ENCODE assay signal across 8 cellular contexts in the genomic region with DNA sequence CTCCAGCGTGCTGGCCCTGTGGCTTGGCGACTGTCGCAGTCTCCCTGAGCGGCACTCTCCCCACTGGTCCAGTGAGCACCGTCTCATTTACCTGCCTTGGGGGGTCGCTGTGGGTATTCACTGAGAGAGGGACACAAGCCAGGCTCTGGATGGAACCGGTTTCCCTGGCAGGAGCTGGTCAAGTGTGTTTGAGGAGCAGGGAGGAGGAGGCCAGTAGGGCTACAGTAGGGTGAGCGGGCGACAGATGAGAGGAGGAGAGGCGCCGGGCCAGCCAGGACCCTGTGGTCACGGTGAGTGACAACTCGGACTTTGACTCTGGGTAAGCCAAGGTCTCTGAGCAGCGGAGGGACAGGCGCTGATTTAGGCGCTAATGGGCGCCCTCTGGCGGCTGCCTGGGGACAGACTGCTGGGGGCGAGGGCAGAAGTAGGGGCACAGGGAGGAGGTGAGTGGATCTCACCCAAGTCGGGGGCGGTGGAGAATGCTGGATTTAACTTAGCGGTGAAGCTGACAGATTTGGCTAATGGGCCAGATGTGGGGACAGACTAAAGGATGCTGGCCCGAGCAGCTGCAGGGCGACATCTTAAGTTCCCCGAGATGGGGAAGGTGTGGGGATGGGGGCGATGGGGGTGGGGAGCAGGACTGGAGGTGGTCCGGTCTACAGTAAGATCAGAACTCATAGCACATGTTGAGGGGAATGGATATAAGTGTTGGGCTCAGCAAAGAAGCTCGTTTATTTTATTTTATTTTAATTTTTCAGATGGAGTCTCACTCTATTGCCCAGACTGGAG. TPM values are rescaled to one million over a fixed set of nuclear protein-coding genes. Genes with fewer than 3 reads are reported as not detected.
DNase-seq lines count a peak whose midpoint lies in the region; ATAC-seq, FAIRE-seq and TF ChIP-seq lines count a peak whose summit lies in the region.

No MANE protein-coding gene starts in this region.

- CTCF ChIA-PET in A549 (lab: Yijun Ruan, JAX) (interaction anchor here (0.5 to 21.2 kb wide), 53 partner anchors 2 to 889 kb away, joined by 3 to 326 read pairs (median 5); a partner anchor contains a TSS), HepG2 (lab: Yijun Ruan, JAX; ENCODE audit: low intra/inter-chr PET ratio, low total read pairs) (interaction anchor here (0.7 to 1.6 kb wide), 3 partner anchors 8 to 102 kb away, joined by 3 to 6 read pairs (median 5); no protein-coding TSS in a partner anchor)

- FAIRE-seq in A549 (lab: Jason Lieb, UNC) (no peak), HepG2 (lab: Jason Lieb, UNC) (peak; percentile 86)

- DNase-seq in A549 (ENCODE audit: low read depth in 1 of 2, low spot score in 1 of 2) (peak; percentile 87 to 97), NCI-H510A treated with DMSO at 0.1 percent for 48 hours (lab: John Stamatoyannopoulos, UW) (peak; percentile 94), coronary artery (ENCODE audit: low spot score) (no peak), HepG2 (ENCODE audit: low spot score) (peak; percentile 92)
- DNase-seq in activated CD4-positive, alpha-beta T cell treated with anti-CD3 and anti-CD28 coated beads for 48 hours, result peak; percentile 84
- DNase-seq in stimulated activated CD4-positive, alpha-beta T cell treated with anti-CD3 and anti-CD28 coated beads, Interleukin-4, amount 100 ng/mL, for 4 hours, result peak; percentile 68 to 75

- TF ChIP-seq RAD21 in A549 (conservative IDR thresholded peaks at IDR 0.05 in 1 of 2, IDR thresholded peaks at IDR 0.05 in 1 of 2), result peak; percentile 64 to 65
- TF ChIP-seq RAD21 in HepG2 (CRISPR knock-in tag; IDR thresholded peaks at IDR 0.05), result peak; percentile 87

- H3K27me3 ChIP-seq in HepG2 (ENCODE audit: control insufficient read depth in 1 of 2, insufficient read depth in 2 of 2, low read length in 2 of 2), result no peaks in the 10 kb centered on the region; a peak in 1 of 5 replicates

- peak; percentile 47 to 53 for ATAC-seq in A549
- ATAC-seq in HepG2, result peak; percentile 85
- no peak for ATAC-seq in HG02870 (IDR thresholded peaks at IDR 0.05; ENCODE audit: unreplicated experiment)

- TF ChIP-seq CTCF in A549 (IDR thresholded peaks at IDR 0.05) (peak; percentile 94), coronary artery (IDR thresholded peaks at IDR 0.05) (peak; percentile 82), HepG2 (CRISPR knock-in tag; IDR thresholded peaks at IDR 0.05) (peak; percentile 95)

- H3K4me1 ChIP-seq in A549, result peaks cover 11% of the 10 kb centered on the region
- peaks cover 25% of the 10 kb centered on the region for H3K4me1 ChIP-seq in HepG2 (ENCODE audit: insufficient read depth, low read length)

- H3K27ac ChIP-seq in A549 (peak overlapping the region; percentile 57 to 80; a peak in 5 of 6 replicates), coronary artery (peak overlapping the region in 1 of 2 donors; percentile 74), HepG2 (ENCODE audit: extremely low read length, insufficient read depth, low read length) (peak overlapping the region; percentile 88)

- H3K9ac ChIP-seq in HepG2 (ENCODE audit: insufficient read depth, low read depth, low read length), result peak overlapping the region; percentile 54

- BruUV-seq in HepG2 (replicated peaks; lab: Mats Ljungman, UMichigan), result no TSS peak

- peak overlapping the region; percentile 29 for H2AFZ ChIP-seq in HepG2 (ENCODE audit: low read length)

- H3K4me3 ChIP-seq in A549 (no peak overlapping the region), coronary artery (peak overlapping the region; percentile 47), HepG2 (replicated peaks in 1 of 3; ENCODE audit: insufficient read depth in 1 of 3, low read depth in 2 of 3, low read length in 3 of 3) (peak overlapping the region; percentile 24 to 65 (median 51); a peak in 5 of 6 replicates)

- in situ Hi-C loops in HepG2 (cut with HindIII; ENCODE audit: extremely low pct_ligation_motif_present, low pct_unique_long_range_greater_than_20kb), result loop anchor here (5.0 to 10.0 kb wide), 2 partner anchors 78 to 175 kb away; a partner anchor contains a TSS

- TF ChIP-seq EP300 in A549 (IDR thresholded peaks at IDR 0.05), result no peak
- TF ChIP-seq EP300 in HepG2 (IDR thresholded peaks at IDR 0.05; ENCODE audit: low read depth in 2 of 2, low read length in 2 of 2), result peak in 1 of 2 experiments; percentile 5; a peak in 1 of 4 replicates
- TF ChIP-seq EP300 in HepG2 (CRISPR knock-in tag; IDR thresholded peaks at IDR 0.05; ENCODE audit: borderline replicate concordance), result peak; percentile 62; the same call in 1 of the 2 replicates

- intact Hi-C loops in HepG2 (cut with micrococcal nuclease; ENCODE audit: unreplicated experiment), result loop anchor here (2.0 kb wide), 1 partner anchor 160 kb away; a partner anchor contains a TSS

- WGBS in A549 (ENCODE audit: missing lambda C conversion rate), result 21% methylated on average over 27 of the region's 28 CpGs
- 31% methylated on average over 19 of the region's 28 CpGs for WGBS in HepG2 (ENCODE audit: low lambda C conversion rate)

- H3K4me2 ChIP-seq in A549 (peak overlapping the region; percentile 76), HepG2 (ENCODE audit: low read depth, low read length) (peak overlapping the region; percentile 83)

- TF ChIP-seq POLR2A in A549 (IDR thresholded peaks at IDR 0.05; ENCODE audit: low read length) (no peak), GM19099 (IDR thresholded peaks at IDR 0.05; ENCODE audit: extremely low read depth, insufficient read length, low read depth) (peak; percentile 17), HepG2 (IDR thresholded peaks at IDR 0.05; ENCODE audit: insufficient read depth in 1 of 2, low read depth in 2 of 2, low read length in 2 of 2) (peak; percentile 56 to 76; a peak in 3 of 4 replicates)

- POLR2A ChIA-PET in A549 (lab: Yijun Ruan, JAX) (interaction anchor here (1.9 kb wide), 2 partner anchors 31 to 32 kb away, joined by 4 to 5 read pairs; a partner anchor contains a TSS), HepG2 (lab: Yijun Ruan, JAX) (interaction anchor here (1.0 to 1.8 kb wide), 5 partner anchors 8 to 82 kb away, joined by 3 to 10 read pairs (median 5); a partner anchor contains a TSS)

- H3K9me3 ChIP-seq in A549 (no peaks in the 10 kb centered on the region), HepG2 (ENCODE audit: low read length) (no peaks in the 10 kb centered on the region)

- no peaks in the 10 kb centered on the region for H4K20me1 ChIP-seq in HepG2 (ENCODE audit: insufficient read depth, low read length)

- peaks cover 1 to 6% of the 10 kb centered on the region in 2 experiments; a peak in 3 of 5 replicates for H3K36me3 ChIP-seq in HepG2 (replicated peaks in 1 of 2; ENCODE audit: control insufficient read depth in 1 of 2, insufficient read depth in 2 of 2, low read length in 2 of 2)

- H3K79me2 ChIP-seq in HepG2 (ENCODE audit: insufficient read depth, low read length), result peaks cover 4% of the 10 kb centered on the region

RNA-seq across cellular contexts. Expression of a gene that starts 4.7 kb away (rescaled TPM):
- 440 and 504 TPM in 2 replicates for polyA plus RNA-seq in A549 (2011; rRNA removed)
- polyA plus RNA-seq in A549 (2012; cell fraction: cytosol; rRNA removed), result 1,179 and 1,259 TPM in 2 replicates
- 1,370 and 1,606 TPM in 2 replicates for polyA plus RNA-seq in A549 (2012; cell fraction: nucleus; rRNA removed)
- 488 to 516 TPM (median 500 TPM) in 3 replicates for polyA plus RNA-seq in A549 (2017; fragmentation: RNase III; extraction: RNeasy Plus Mini Kit Qiagen cat#74134 plus additional on column Dnase treatment)
- 965 and 1,007 TPM in 2 replicates for polyA minus RNA-seq in A549 (2011; rRNA and poly(A)+ RNA removed)
- 324 and 372 TPM in 2 replicates for total RNA-seq in HepG2 (2016; rRNA removed; fragmentation: Illumina TruSeq; extraction: Trizol)
- 103 and 108 TPM in 2 replicates for total RNA-seq in HepG2 (2016; cell fraction: cytosol; rRNA removed; fragmentation: Illumina TruSeq; extraction: Trizol; ENCODE audit: low read depth)
- 334 and 405 TPM in 2 replicates for total RNA-seq in HepG2 (2016; cell fraction: insoluble cytoplasmic fraction; rRNA removed; fragmentation: Illumina TruSeq; extraction: Trizol)
- total RNA-seq in HepG2 (2016; cell fraction: membrane; rRNA removed; fragmentation: Illumina TruSeq; extraction: Trizol), result 115 and 120 TPM in 2 replicates
- 123 and 139 TPM in 2 replicates for total RNA-seq in HepG2 (2016; cell fraction: nucleus; rRNA removed; fragmentation: Illumina TruSeq; extraction: Trizol)
- polyA plus RNA-seq in HepG2 (2011; rRNA removed), result 374 and 400 TPM in 2 replicates
- polyA plus RNA-seq in HepG2 (2011; cell fraction: cytosol; rRNA removed), result 396 and 593 TPM in 2 replicates
- 354 and 430 TPM in 2 replicates for polyA plus RNA-seq in HepG2 (2011; cell fraction: nucleus; rRNA removed)
- polyA plus RNA-seq in HepG2 (2012), result 181 and 214 TPM in 2 replicates
- 80.1 and 82.6 TPM in 2 replicates for polyA plus RNA-seq in HepG2 (2016; cell fraction: cytosol; fragmentation: Illumina TruSeq; extraction: Trizol; ENCODE audit: low read depth)
- 379 and 381 TPM in 2 replicates for polyA plus RNA-seq in HepG2 (2016; cell fraction: insoluble cytoplasmic fraction; fragmentation: Illumina TruSeq; extraction: Trizol; ENCODE audit: low read depth)
- 86.8 and 91.7 TPM in 2 replicates for polyA plus RNA-seq in HepG2 (2016; cell fraction: membrane; fragmentation: Illumina TruSeq; extraction: Trizol; ENCODE audit: low read depth)
- polyA plus RNA-seq in HepG2 (2016; cell fraction: nucleus; fragmentation: Illumina TruSeq; extraction: Trizol; ENCODE audit: insufficient read depth, low read depth), result 224 and 236 TPM in 2 replicates
- 504 and 617 TPM in 2 replicates for polyA minus RNA-seq in HepG2 (2011; rRNA and poly(A)+ RNA removed; ENCODE audit: low replicate concordance)
- 158 and 170 TPM in 2 replicates for polyA minus RNA-seq in HepG2 (2011; cell fraction: cytosol; rRNA and poly(A)+ RNA removed)
- polyA minus RNA-seq in HepG2 (2011; cell fraction: nucleus; rRNA and poly(A)+ RNA removed), result 133 and 141 TPM in 2 replicates

RNA-seq across cellular contexts. Expression of a gene that starts 6.6 kb away (rescaled TPM):
- polyA plus RNA-seq in A549 (2011; rRNA removed), result 26.6 and 29.2 TPM in 2 replicates
- polyA plus RNA-seq in A549 (2012; cell fraction: cytosol; rRNA removed), result 108 and 134 TPM in 2 replicates
- 106 and 112 TPM in 2 replicates for polyA plus RNA-seq in A549 (2012; cell fraction: nucleus; rRNA removed)
- 47.8 to 53.0 TPM (median 48.6 TPM) in 3 replicates for polyA plus RNA-seq in A549 (2017; fragmentation: RNase III; extraction: RNeasy Plus Mini Kit Qiagen cat#74134 plus additional on column Dnase treatment)
- 10.0 and 18.9 TPM in 2 replicates for polyA minus RNA-seq in A549 (2011; rRNA and poly(A)+ RNA removed)
- total RNA-seq in HepG2 (2016; rRNA removed; fragmentation: Illumina TruSeq; extraction: Trizol), result 32.6 and 40.8 TPM in 2 replicates
- 40.5 and 48.9 TPM in 2 replicates for total RNA-seq in HepG2 (2016; cell fraction: cytosol; rRNA removed; fragmentation: Illumina TruSeq; extraction: Trizol; ENCODE audit: low read depth)
- 24.9 and 37.3 TPM in 2 replicates for total RNA-seq in HepG2 (2016; cell fraction: insoluble cytoplasmic fraction; rRNA removed; fragmentation: Illumina TruSeq; extraction: Trizol)
- 43.5 and 49.7 TPM in 2 replicates for total RNA-seq in HepG2 (2016; cell fraction: membrane; rRNA removed; fragmentation: Illumina TruSeq; extraction: Trizol)
- total RNA-seq in HepG2 (2016; cell fraction: nucleus; rRNA removed; fragmentation: Illumina TruSeq; extraction: Trizol), result 21.3 and 23.0 TPM in 2 replicates
- polyA plus RNA-seq in HepG2 (2011; rRNA removed), result 25.9 and 26.8 TPM in 2 replicates
- polyA plus RNA-seq in HepG2 (2011; cell fraction: cytosol; rRNA removed), result 15.4 and 32.6 TPM in 2 replicates
- polyA plus RNA-seq in HepG2 (2011; cell fraction: nucleus; rRNA removed), result 36.4 and 36.7 TPM in 2 replicates
- 18.1 and 30.0 TPM in 2 replicates for polyA plus RNA-seq in HepG2 (2012)
- polyA plus RNA-seq in HepG2 (2016; cell fraction: cytosol; fragmentation: Illumina TruSeq; extraction: Trizol; ENCODE audit: low read depth), result 55.6 and 70.4 TPM in 2 replicates
- 42.1 and 43.5 TPM in 2 replicates for polyA plus RNA-seq in HepG2 (2016; cell fraction: insoluble cytoplasmic fraction; fragmentation: Illumina TruSeq; extraction: Trizol; ENCODE audit: low read depth)
- 55.2 and 64.2 TPM in 2 replicates for polyA plus RNA-seq in HepG2 (2016; cell fraction: membrane; fragmentation: Illumina TruSeq; extraction: Trizol; ENCODE audit: low read depth)
- polyA plus RNA-seq in HepG2 (2016; cell fraction: nucleus; fragmentation: Illumina TruSeq; extraction: Trizol; ENCODE audit: insufficient read depth, low read depth), result 55.4 and 61.4 TPM in 2 replicates
- polyA minus RNA-seq in HepG2 (2011; rRNA and poly(A)+ RNA removed; ENCODE audit: low replicate concordance), result 13.7 and 25.5 TPM in 2 replicates
- 6.4 and 11.1 TPM in 2 replicates for polyA minus RNA-seq in HepG2 (2011; cell fraction: cytosol; rRNA and poly(A)+ RNA removed)
- 4.2 and 9.6 TPM in 2 replicates for polyA minus RNA-seq in HepG2 (2011; cell fraction: nucleus; rRNA and poly(A)+ RNA removed)

RNA-seq across cellular contexts. Expression of a gene that starts 6.7 kb away (rescaled TPM):
- polyA plus RNA-seq in A549 (2011; rRNA removed) (54.0 and 68.6 TPM in 2 replicates), A549 (2017; fragmentation: RNase III; extraction: RNeasy Plus Mini Kit Qiagen cat#74134 plus additional on column Dnase treatment) (88.5 to 114 TPM (median 103 TPM) in 3 replicates), HepG2 (2011; rRNA removed) (61.9 and 66.2 TPM in 2 replicates)
- 167 and 169 TPM in 2 replicates for polyA plus RNA-seq in A549 (2012; cell fraction: cytosol; rRNA removed)
- polyA plus RNA-seq in A549 (2012; cell fraction: nucleus; rRNA removed), result 340 and 393 TPM in 2 replicates
- polyA minus RNA-seq in A549 (2011; rRNA and poly(A)+ RNA removed), result 54.0 and 55.5 TPM in 2 replicates
- 61.0 and 65.5 TPM in 2 replicates for total RNA-seq in HepG2 (2016; rRNA removed; fragmentation: Illumina TruSeq; extraction: Trizol)
- 23.6 and 23.7 TPM in 2 replicates for total RNA-seq in HepG2 (2016; cell fraction: cytosol; rRNA removed; fragmentation: Illumina TruSeq; extraction: Trizol; ENCODE audit: low read depth)
- total RNA-seq in HepG2 (2016; cell fraction: insoluble cytoplasmic fraction; rRNA removed; fragmentation: Illumina TruSeq; extraction: Trizol), result 50.6 and 64.5 TPM in 2 replicates
- total RNA-seq in HepG2 (2016; cell fraction: membrane; rRNA removed; fragmentation: Illumina TruSeq; extraction: Trizol), result 26.7 and 37.0 TPM in 2 replicates
- 30.2 and 40.5 TPM in 2 replicates for total RNA-seq in HepG2 (2016; cell fraction: nucleus; rRNA removed; fragmentation: Illumina TruSeq; extraction: Trizol)
- 40.1 and 60.0 TPM in 2 replicates for polyA plus RNA-seq in HepG2 (2011; cell fraction: cytosol; rRNA removed)
- polyA plus RNA-seq in HepG2 (2011; cell fraction: nucleus; rRNA removed), result 110 and 114 TPM in 2 replicates
- 49.4 and 77.2 TPM in 2 replicates for polyA plus RNA-seq in HepG2 (2012)
- polyA plus RNA-seq in HepG2 (2016; cell fraction: cytosol; fragmentation: Illumina TruSeq; extraction: Trizol; ENCODE audit: low read depth), result 17.9 and 23.0 TPM in 2 replicates
- 44.7 and 50.0 TPM in 2 replicates for polyA plus RNA-seq in HepG2 (2016; cell fraction: insoluble cytoplasmic fraction; fragmentation: Illumina TruSeq; extraction: Trizol; ENCODE audit: low read depth)
- polyA plus RNA-seq in HepG2 (2016; cell fraction: membrane; fragmentation: Illumina TruSeq; extraction: Trizol; ENCODE audit: low read depth), result 26.1 and 33.5 TPM in 2 replicates
- polyA plus RNA-seq in HepG2 (2016; cell fraction: nucleus; fragmentation: Illumina TruSeq; extraction: Trizol; ENCODE audit: insufficient read depth, low read depth), result 89.5 and 108 TPM in 2 replicates
- polyA minus RNA-seq in HepG2 (2011; rRNA and poly(A)+ RNA removed; ENCODE audit: low replicate concordance), result 34.8 and 80.6 TPM in 2 replicates
- 26.6 and 26.9 TPM in 2 replicates for polyA minus RNA-seq in HepG2 (2011; cell fraction: cytosol; rRNA and poly(A)+ RNA removed)
- 7.9 and 16.9 TPM in 2 replicates for polyA minus RNA-seq in HepG2 (2011; cell fraction: nucleus; rRNA and poly(A)+ RNA removed)

RNA-seq across cellular contexts. Expression of a gene that starts 17.1 kb away (rescaled TPM):
- 2.0 and 2.9 TPM in 2 replicates for polyA plus RNA-seq in A549 (2011; rRNA removed)
- polyA plus RNA-seq in A549 (2012; cell fraction: cytosol; rRNA removed), result 8.7 and 12.1 TPM in 2 replicates
- 136 and 166 TPM in 2 replicates for polyA plus RNA-seq in A549 (2012; cell fraction: nucleus; rRNA removed)
- polyA plus RNA-seq in A549 (2017; fragmentation: RNase III; extraction: RNeasy Plus Mini Kit Qiagen cat#74134 plus additional on column Dnase treatment), result 4.3 to 4.5 TPM (median 4.4 TPM) in 3 replicates
- polyA minus RNA-seq in A549 (2011; rRNA and poly(A)+ RNA removed), result 1.4 and 1.5 TPM in 2 replicates
- 1.1 and 2.7 TPM in 2 replicates for total RNA-seq in HepG2 (2016; rRNA removed; fragmentation: Illumina TruSeq; extraction: Trizol)
- total RNA-seq in HepG2 (2016; cell fraction: cytosol; rRNA removed; fragmentation: Illumina TruSeq; extraction: Trizol; ENCODE audit: low read depth), result 0.40 and 0.71 TPM in 2 replicates
- 0.88 and 3.2 TPM in 2 replicates for total RNA-seq in HepG2 (2016; cell fraction: insoluble cytoplasmic fraction; rRNA removed; fragmentation: Illumina TruSeq; extraction: Trizol)
- total RNA-seq in HepG2 (2016; cell fraction: membrane; rRNA removed; fragmentation: Illumina TruSeq; extraction: Trizol), result 0.40 and 0.41 TPM in 2 replicates
- 2.7 and 4.3 TPM in 2 replicates for total RNA-seq in HepG2 (2016; cell fraction: nucleus; rRNA removed; fragmentation: Illumina TruSeq; extraction: Trizol)
- polyA plus RNA-seq in HepG2 (2011; rRNA removed), result 4.1 and 4.7 TPM in 2 replicates
- polyA plus RNA-seq in HepG2 (2011; cell fraction: cytosol; rRNA removed), result 0.71 and 1.3 TPM in 2 replicates
- polyA plus RNA-seq in HepG2 (2011; cell fraction: nucleus; rRNA removed), result 60.3 and 95.3 TPM in 2 replicates
- 1.6 and 2.8 TPM in 2 replicates for polyA plus RNA-seq in HepG2 (2012)
- 0.72 and 0.75 TPM in 2 replicates for polyA plus RNA-seq in HepG2 (2016; cell fraction: cytosol; fragmentation: Illumina TruSeq; extraction: Trizol; ENCODE audit: low read depth)
- polyA plus RNA-seq in HepG2 (2016; cell fraction: insoluble cytoplasmic fraction; fragmentation: Illumina TruSeq; extraction: Trizol; ENCODE audit: low read depth), result 0.62 and 0.95 TPM in 2 replicates
- 0.78 and 1.1 TPM in 2 replicates for polyA plus RNA-seq in HepG2 (2016; cell fraction: membrane; fragmentation: Illumina TruSeq; extraction: Trizol; ENCODE audit: low read depth)
- 13.9 and 14.8 TPM in 2 replicates for polyA plus RNA-seq in HepG2 (2016; cell fraction: nucleus; fragmentation: Illumina TruSeq; extraction: Trizol; ENCODE audit: insufficient read depth, low read depth)
- 3.2 and 4.3 TPM in 2 replicates for polyA minus RNA-seq in HepG2 (2011; rRNA and poly(A)+ RNA removed; ENCODE audit: low replicate concordance)
- not detected in 2 replicates for polyA minus RNA-seq in HepG2 (2011; cell fraction: cytosol; rRNA and poly(A)+ RNA removed)
- polyA minus RNA-seq in HepG2 (2011; cell fraction: nucleus; rRNA and poly(A)+ RNA removed), result 6.6 and 10.9 TPM in 2 replicates

RNA-seq across cellular contexts. Expression of a gene that starts 18.6 kb away (rescaled TPM):
- polyA plus RNA-seq in A549 (2011; rRNA removed), result 8.2 and 8.5 TPM in 2 replicates
- polyA plus RNA-seq in A549 (2012; cell fraction: cytosol; rRNA removed), result 15.6 and 16.1 TPM in 2 replicates
- 7.5 and 8.5 TPM in 2 replicates for polyA plus RNA-seq in A549 (2012; cell fraction: nucleus; rRNA removed)
- 13.7 to 17.1 TPM (median 15.4 TPM) in 3 replicates for polyA plus RNA-seq in A549 (2017; fragmentation: RNase III; extraction: RNeasy Plus Mini Kit Qiagen cat#74134 plus additional on column Dnase treatment)
- polyA minus RNA-seq in A549 (2011; rRNA and poly(A)+ RNA removed), result 2.5 and 3.5 TPM in 2 replicates
- not detected in 2 replicates for total RNA-seq in HepG2 (2016; rRNA removed; fragmentation: Illumina TruSeq; extraction: Trizol)
- not detected in 2 replicates for total RNA-seq in HepG2 (2016; cell fraction: cytosol; rRNA removed; fragmentation: Illumina TruSeq; extraction: Trizol; ENCODE audit: low read depth)
- not detected in 2 replicates for total RNA-seq in HepG2 (2016; cell fraction: insoluble cytoplasmic fraction; rRNA removed; fragmentation: Illumina TruSeq; extraction: Trizol)
- total RNA-seq in HepG2 (2016; cell fraction: membrane; rRNA removed; fragmentation: Illumina TruSeq; extraction: Trizol), result not detected in 2 replicates
- not detected in 2 replicates for total RNA-seq in HepG2 (2016; cell fraction: nucleus; rRNA removed; fragmentation: Illumina TruSeq; extraction: Trizol)
- polyA plus RNA-seq in HepG2 (2011; rRNA removed), result 0.07 and 0.18 TPM in 2 replicates
- 0.23 and 0.29 TPM in 2 replicates for polyA plus RNA-seq in HepG2 (2011; cell fraction: cytosol; rRNA removed)
- 0.37 and 0.47 TPM in 2 replicates for polyA plus RNA-seq in HepG2 (2011; cell fraction: nucleus; rRNA removed)
- 0.15 and 0.39 TPM in 2 replicates for polyA plus RNA-seq in HepG2 (2012)
- polyA plus RNA-seq in HepG2 (2016; cell fraction: cytosol; fragmentation: Illumina TruSeq; extraction: Trizol; ENCODE audit: low read depth), result 0.17 TPM in 1 of 2 replicates, not detected in the other
- not detected in 2 replicates for polyA plus RNA-seq in HepG2 (2016; cell fraction: insoluble cytoplasmic fraction; fragmentation: Illumina TruSeq; extraction: Trizol; ENCODE audit: low read depth)
- polyA plus RNA-seq in HepG2 (2016; cell fraction: membrane; fragmentation: Illumina TruSeq; extraction: Trizol; ENCODE audit: low read depth), result not detected in 2 replicates
- not detected in 2 replicates for polyA plus RNA-seq in HepG2 (2016; cell fraction: nucleus; fragmentation: Illumina TruSeq; extraction: Trizol; ENCODE audit: insufficient read depth, low read depth)
- polyA minus RNA-seq in HepG2 (2011; rRNA and poly(A)+ RNA removed; ENCODE audit: low replicate concordance), result 2.0 TPM in 1 of 2 replicates, not detected in the other
- not detected in 2 replicates for polyA minus RNA-seq in HepG2 (2011; cell fraction: cytosol; rRNA and poly(A)+ RNA removed)
- not detected in 2 replicates for polyA minus RNA-seq in HepG2 (2011; cell fraction: nucleus; rRNA and poly(A)+ RNA removed)
